ENCODE assay signal across 11 cellular contexts in genomic region chr18:49135871-49136270, GRCh38.
DNase-seq lines count a peak whose midpoint lies in the region; ATAC-seq and TF ChIP-seq lines count a peak whose summit lies in the region.
"Had no signal": no experiment of that assay in that cellular context is flagged by ENCODE, and none has a peak within 500 bp of the region (broad histone marks: within the 10 kb centered on the region; RNA-seq: fewer than 3 reads in every experiment).

No MANE protein-coding gene starts in this region.

- ATAC-seq in left ventricle myocardium superior (no peak), natural killer cell (no peak)
- ATAC-seq: esophagus mucosa, psoas muscle had no signal

- TF ChIP-seq POLR2A in esophagus muscularis mucosa (IDR thresholded peaks at IDR 0.05; ENCODE audit: low read depth): no peak

- intact Hi-C loops in left ventricle myocardium superior (cut with micrococcal nuclease) (no loop called here), natural killer cell (cut with micrococcal nuclease) (no loop called here), esophagus muscularis mucosa (cut with DNase I) (no loop called here)

- DNase-seq in Daoy (ENCODE audit: low read depth): peak; percentile 23
- DNase-seq in MV-4-11 (lab: John Stamatoyannopoulos, UW): peak; percentile 7
- peak; percentile 34 for DNase-seq in brain microvascular endothelial cell
- peak; percentile 52 for DNase-seq in kidney tubule cell (ENCODE audit: low spot score)
- no peak for DNase-seq in left ventricle myocardium superior
- no peak for DNase-seq in natural killer cell
- no peak for DNase-seq in esophagus muscularis mucosa (ENCODE audit: extremely low spot score)
- DNase-seq in stimulated activated CD4-positive, alpha-beta T cell treated with anti-CD3 and anti-CD28 coated beads, Interleukin-15, amount 100 ng/mL, for 24 hours: no peak
- DNase-seq: psoas muscle, testis had no signal

- no peaks in the 10 kb centered on the region for H3K27me3 Mint-ChIP-seq in natural killer cell (ENCODE audit: low read depth in 2 of 2)

- no peaks in the 10 kb centered on the region for H3K9me3 ChIP-seq in esophagus muscularis mucosa
- H3K9me3 ChIP-seq: psoas muscle, testis had no signal

- no peak for TF ChIP-seq EP300 in esophagus muscularis mucosa (IDR thresholded peaks at IDR 0.05)

- H3K9me3 Mint-ChIP-seq in natural killer cell: no peaks in the 10 kb centered on the region

- H3K4me1 Mint-ChIP-seq in natural killer cell: peaks cover 0 to 3% of the 10 kb centered on the region in 2 donors

- no peak overlapping the region for H3K27ac ChIP-seq in brain microvascular endothelial cell
- no peak overlapping the region for H3K27ac ChIP-seq in esophagus muscularis mucosa (replicated peaks in 1 of 4)
- H3K27ac ChIP-seq: psoas muscle, testis had no signal

- H3K27ac Mint-ChIP-seq in natural killer cell: no peak overlapping the region

- H3K4me3 ChIP-seq in brain microvascular endothelial cell (ENCODE audit: low read depth, low read length) (no peak overlapping the region), esophagus muscularis mucosa (no peak overlapping the region)
- H3K4me3 ChIP-seq: psoas muscle, testis had no signal

- H3K36me3 Mint-ChIP-seq in natural killer cell: no peaks in the 10 kb centered on the region

- H3K4me3 Mint-ChIP-seq in natural killer cell: no peak overlapping the region

- H3K36me3 ChIP-seq in brain microvascular endothelial cell (replicated peaks) (no peaks in the 10 kb centered on the region), esophagus muscularis mucosa (no peaks in the 10 kb centered on the region)

- H3K4me1 ChIP-seq in esophagus muscularis mucosa: peaks cover 0 to 11% (median 3%) of the 10 kb centered on the region in 4 donors
- H3K4me1 ChIP-seq: psoas muscle, testis had no signal

- H3K27me3 ChIP-seq in brain microvascular endothelial cell (replicated peaks): no peaks in the 10 kb centered on the region
- H3K27me3 ChIP-seq in esophagus muscularis mucosa: no peaks in the 10 kb centered on the region
- H3K27me3 ChIP-seq: testis had no signal

- in situ Hi-C loops in brain microvascular endothelial cell (cut with HindIII; ENCODE audit: low pct_ligation_motif_present, low sequenced_read_pairs): no loop called here

- TF ChIP-seq CTCF in brain microvascular endothelial cell (IDR thresholded peaks at IDR 0.05; ENCODE audit: low read depth, low read length, missing control alignments) (no peak), natural killer cell (IDR thresholded peaks at IDR 0.05) (no peak), esophagus muscularis mucosa (IDR thresholded peaks at IDR 0.05) (no peak)

Comparison
In these comparisons a context has a peak if more than half of its experiments do, and no peak if none do; other contexts are left out.
1. DNase-seq: peak in Daoy (single experiment), MV-4-11 (single experiment), brain microvascular endothelial cell (single experiment) and kidney tubule cell (single experiment); none in left ventricle myocardium superior (single experiment), natural killer cell (single experiment), esophagus muscularis mucosa (single experiment) and stimulated activated CD4-positive, alpha-beta T cell treated with anti-CD3 and anti-CD28 coated beads, Interleukin-15, amount 100 ng/mL, for 24 hours (single experiment).